Comparison of ENCODE assay signal across 7 cellular contexts in genomic region chr16:9047689-9048301, GRCh38. TPM values are rescaled to one million over a fixed set of nuclear protein-coding genes. Genes with fewer than 3 reads are reported as not detected.
DNase-seq lines count a peak whose midpoint lies in the region; ATAC-seq, FAIRE-seq and TF ChIP-seq lines count a peak whose summit lies in the region.

No MANE protein-coding gene starts in this region.

- no peaks in the 10 kb centered on the region for H3K79me2 ChIP-seq in fibroblast of lung (ENCODE audit: control insufficient read depth, insufficient read depth, low read length)

- no peak overlapping the region for H3K4me3 Mint-ChIP-seq in natural killer cell

- FAIRE-seq in GM18507 (lab: Jason Lieb, UNC) = peak; percentile 63

- H3K27me3 Mint-ChIP-seq in natural killer cell (ENCODE audit: low read depth in 2 of 2) = no peaks in the 10 kb centered on the region

- no peak overlapping the region for H3K27ac Mint-ChIP-seq in natural killer cell

- DNase-seq in GM18507 (ENCODE audit: extremely low spot score, insufficient read length, low read depth) = no peak
- peak; percentile 90 for DNase-seq in NCI-H446 treated with DMSO at 0.1 percent for 48 hours (lab: John Stamatoyannopoulos, UW)
- peak; percentile 52 for DNase-seq in activated T-cell treated with anti-CD3 and anti-CD28 coated beads for 48 hours (ENCODE audit: low read depth)
- peak; percentile 99 to 100 for DNase-seq in fibroblast of lung (ENCODE audit: low read depth in 2 of 2)
- no peak for DNase-seq in natural killer cell
- DNase-seq in stomach = peak; percentile 86

- TF ChIP-seq POLR2A in stomach (IDR thresholded peaks at IDR 0.05) = no peak

- H3K36me3 ChIP-seq in fibroblast of lung (ENCODE audit: control insufficient read depth, insufficient read depth, low read length) (no peaks in the 10 kb centered on the region), stomach (no peaks in the 10 kb centered on the region)

- TF ChIP-seq EP300 in stomach (IDR thresholded peaks at IDR 0.05) = no peak

- H3K4me1 Mint-ChIP-seq in natural killer cell = peaks cover 0 to 6% of the 10 kb centered on the region in 2 donors

- H3K4me2 ChIP-seq in fibroblast of lung (ENCODE audit: extremely low read depth, insufficient read depth, low read length) = peak overlapping the region; percentile 15

- 19 to 26% (median 24%) methylated on average over 7 of the region's 7 CpGs for WGBS in stomach, 5 donors

- H3K27me3 ChIP-seq in fibroblast of lung (ENCODE audit: control insufficient read depth, insufficient read depth, low read length) = no peaks in the 10 kb centered on the region
- no peaks in the 10 kb centered on the region for H3K27me3 ChIP-seq in stomach

- H3K4me1 ChIP-seq in fibroblast of lung (ENCODE audit: control insufficient read depth, extremely low read depth, insufficient read depth, low read length) (peaks cover 15% of the 10 kb centered on the region), stomach (peaks cover 7 to 15% (median 14%) of the 10 kb centered on the region in 4 donors)

- TF ChIP-seq CTCF in fibroblast of lung (conservative IDR thresholded peaks at IDR 0.05 in 1 of 2, IDR thresholded peaks at IDR 0.05 in 1 of 2; ENCODE audit: low read depth in 1 of 2, low read length in 2 of 2) (no peak), natural killer cell (IDR thresholded peaks at IDR 0.05) (no peak), stomach (IDR thresholded peaks at IDR 0.05) (no peak)

- H2AFZ ChIP-seq in fibroblast of lung (ENCODE audit: low read length) = no peak overlapping the region

- no peak overlapping the region for H3K4me3 ChIP-seq in fibroblast of lung (replicated peaks in 1 of 4; ENCODE audit: control extremely low read depth in 1 of 4, insufficient read depth in 1 of 4, low read depth in 3 of 4, low read length in 4 of 4)
- no peak overlapping the region for H3K4me3 ChIP-seq in stomach

- no peaks in the 10 kb centered on the region for H4K20me1 ChIP-seq in fibroblast of lung (ENCODE audit: control insufficient read depth, extremely low read depth, insufficient read depth, low read length)

- peak overlapping the region; percentile 59 for H3K27ac ChIP-seq in fibroblast of lung (ENCODE audit: insufficient read depth, low read length)
- H3K27ac ChIP-seq in stomach = peak overlapping the region; percentile 53 to 81 (median 74)

- peaks cover 0 to 5% of the 10 kb centered on the region in 2 donors for H3K9me3 Mint-ChIP-seq in natural killer cell

- intact Hi-C loops in natural killer cell (cut with micrococcal nuclease) (no loop called here), stomach (cut with DNase I; ENCODE audit: low total_unique reads) (no loop called here)

- ATAC-seq in HG02884 (IDR thresholded peaks at IDR 0.05; ENCODE audit: unreplicated experiment) = peak; percentile 75
- peak in 2 of 3 donors; percentile 32 to 38 for ATAC-seq in natural killer cell

- H3K9ac ChIP-seq in fibroblast of lung (ENCODE audit: insufficient read depth, low read length) = no peak overlapping the region

- no peaks in the 10 kb centered on the region for H3K36me3 Mint-ChIP-seq in natural killer cell

- no peaks in the 10 kb centered on the region for H3K9me3 ChIP-seq in fibroblast of lung (ENCODE audit: control insufficient read depth, insufficient read depth, low read depth, low read length)
- peaks cover 0 to 4% (median 0%) of the 10 kb centered on the region in 4 donors for H3K9me3 ChIP-seq in stomach

RNA-seq across cellular contexts. Expression of gene HAPSTR1, which starts 43.6 kb away (rescaled TPM):
- total RNA-seq in fibroblast of lung (45.2 and 57.3 TPM in 2 replicates), natural killer cell (100 to 1,000 TPM; 135 to 145 (median 138) TPM), stomach (10 to 100 TPM; 28.6 to 84.1 (median 63.4) TPM)
- polyA plus RNA-seq in fibroblast of lung (33.2 and 37.5 TPM in 2 replicates), stomach (10 to 100 TPM in 2 of 3 donors, 1 to 10 TPM in 1; 6.6 to 13.6 (median 11.1) TPM)
- polyA plus RNA-seq in fibroblast of lung (2012) = 23.7 and 28.8 TPM in 2 replicates
- 35.9 and 46.1 TPM in 2 replicates for polyA minus RNA-seq in fibroblast of lung (ENCODE audit: low replicate concordance)

Comparison
In these comparisons a context has a peak if more than half of its experiments do, and no peak if none do; other contexts are left out.
1. DNase-seq: peak in NCI-H446 treated with DMSO at 0.1 percent for 48 hours (single experiment), activated T-cell treated with anti-CD3 and anti-CD28 coated beads for 48 hours (single experiment), fibroblast of lung (2 of 2) and stomach (single experiment); none in GM18507 (single experiment) and natural killer cell (single experiment).